In genomic region chr10:63264852-63265617, GRCh38 we compare ENCODE assay signal across 8 cellular contexts.
A peak's percentile ranks its signal among the peaks of the same experiment; 100 is the strongest.
DNase-seq lines count a peak whose midpoint lies in the region; ATAC-seq and TF ChIP-seq lines count a peak whose summit lies in the region.

No MANE protein-coding gene starts in this region.

- H3K4me1 ChIP-seq in gastroesophageal sphincter (peaks cover 15 to 68% (median 24%) of the 10 kb centered on the region in 3 donors), psoas muscle (peaks cover 41% of the 10 kb centered on the region)

- POLR2A ChIA-PET in GM10248 (lab: Yijun Ruan, JAX): interaction anchor here (0.6 to 0.9 kb wide), 3 partner anchors 10 to 191 kb away, joined by 3 to 4 read pairs (median 3); no protein-coding TSS in a partner anchor

- WGBS in gastroesophageal sphincter (ENCODE audit: low coverage in 1 of 2), 2 donors: 0% methylated on average over 2 to 5 of the region's 5 CpGs
- 0 to 4% (median 1%) methylated on average over 5 of the region's 5 CpGs for WGBS in psoas muscle, 3 donors

- intact Hi-C loops in psoas muscle (cut with DNase I): loop anchor here (5.0 to 10.0 kb wide), 5 partner anchors 48 to 447 kb away; partner anchors contain the start of gene JMJD1C (in 1 of the 2)

- TF ChIP-seq CTCF in GM10248 (IDR thresholded peaks at IDR 0.05; ENCODE audit: control extremely low read depth, extremely low read depth, low read depth, missing control alignments): no peak
- no peak for TF ChIP-seq CTCF in gastroesophageal sphincter (IDR thresholded peaks at IDR 0.05)
- TF ChIP-seq CTCF in psoas muscle (IDR thresholded peaks at IDR 0.05): no peak

- H3K36me3 ChIP-seq in gastroesophageal sphincter: no peaks in the 10 kb centered on the region
- H3K36me3 ChIP-seq in psoas muscle (ENCODE audit: insufficient read depth in 1 of 2, low read depth in 1 of 2): peaks cover 0 to 11% of the 10 kb centered on the region in 2 donors

- CTCF ChIA-PET in GM10248 (lab: Yijun Ruan, JAX): interaction anchor here (0.8 to 1.1 kb wide), 2 partner anchors 65 to 238 kb away, joined by 3 read pairs; no protein-coding TSS in a partner anchor

- H3K4me3 ChIP-seq in gastroesophageal sphincter (peak overlapping the region; percentile 51 to 86), psoas muscle (peak overlapping the region; percentile 86)

- DNase-seq in A172 (ENCODE audit: low spot score) (peak; percentile 45), GM10248 (ENCODE audit: extremely low spot score) (peak; percentile 15), NCI-H526 treated with DMSO at 0.1 percent for 48 hours (lab: John Stamatoyannopoulos, UW) (peak; percentile 28), psoas muscle (no peak), NCI-H187 (lab: John Stamatoyannopoulos, UW) (no peak)
- peak; percentile 10 for DNase-seq in activated T-helper 9 cell treated with anti-CD3 and anti-CD28 coated beads, Interleukin-2, amount 50 U/mL, for 16 hours (ENCODE audit: low read depth)
- no peak for DNase-seq in activated CD4-positive, CD25-positive, alpha-beta regulatory T cell treated with anti-CD3 and anti-CD28 coated beads, Interleukin-2, amount 50 U/mL, for 72 hours

- no peak for TF ChIP-seq POLR2A in gastroesophageal sphincter (IDR thresholded peaks at IDR 0.05)

- no peak for ATAC-seq in gastroesophageal sphincter
- ATAC-seq in psoas muscle: no peak

- H3K9me3 ChIP-seq in gastroesophageal sphincter (no peaks in the 10 kb centered on the region), psoas muscle (no peaks in the 10 kb centered on the region)

- H3K27ac ChIP-seq in gastroesophageal sphincter (peak overlapping the region; percentile 84 to 98 (median 90)), psoas muscle (peak overlapping the region; percentile 98)

- no peaks in the 10 kb centered on the region for H3K27me3 ChIP-seq in gastroesophageal sphincter
- no peaks in the 10 kb centered on the region for H3K27me3 ChIP-seq in psoas muscle (ENCODE audit: insufficient read depth in 3 of 3, low read length in 2 of 3)

- TF ChIP-seq EP300 in gastroesophageal sphincter (IDR thresholded peaks at IDR 0.05): no peak

Comparison
In these comparisons a context has a peak if more than half of its experiments do, and no peak if none do; other contexts are left out.
1. DNase-seq: peak in A172 (single experiment), GM10248 (single experiment), NCI-H526 treated with DMSO at 0.1 percent for 48 hours (single experiment) and activated T-helper 9 cell treated with anti-CD3 and anti-CD28 coated beads, Interleukin-2, amount 50 U/mL, for 16 hours (single experiment); none in psoas muscle (0 of 2), NCI-H187 (0 of 2) and activated CD4-positive, CD25-positive, alpha-beta regulatory T cell treated with anti-CD3 and anti-CD28 coated beads, Interleukin-2, amount 50 U/mL, for 72 hours (single experiment).